Comparison of ENCODE assay signal across 8 cellular contexts in the genomic region with DNA sequence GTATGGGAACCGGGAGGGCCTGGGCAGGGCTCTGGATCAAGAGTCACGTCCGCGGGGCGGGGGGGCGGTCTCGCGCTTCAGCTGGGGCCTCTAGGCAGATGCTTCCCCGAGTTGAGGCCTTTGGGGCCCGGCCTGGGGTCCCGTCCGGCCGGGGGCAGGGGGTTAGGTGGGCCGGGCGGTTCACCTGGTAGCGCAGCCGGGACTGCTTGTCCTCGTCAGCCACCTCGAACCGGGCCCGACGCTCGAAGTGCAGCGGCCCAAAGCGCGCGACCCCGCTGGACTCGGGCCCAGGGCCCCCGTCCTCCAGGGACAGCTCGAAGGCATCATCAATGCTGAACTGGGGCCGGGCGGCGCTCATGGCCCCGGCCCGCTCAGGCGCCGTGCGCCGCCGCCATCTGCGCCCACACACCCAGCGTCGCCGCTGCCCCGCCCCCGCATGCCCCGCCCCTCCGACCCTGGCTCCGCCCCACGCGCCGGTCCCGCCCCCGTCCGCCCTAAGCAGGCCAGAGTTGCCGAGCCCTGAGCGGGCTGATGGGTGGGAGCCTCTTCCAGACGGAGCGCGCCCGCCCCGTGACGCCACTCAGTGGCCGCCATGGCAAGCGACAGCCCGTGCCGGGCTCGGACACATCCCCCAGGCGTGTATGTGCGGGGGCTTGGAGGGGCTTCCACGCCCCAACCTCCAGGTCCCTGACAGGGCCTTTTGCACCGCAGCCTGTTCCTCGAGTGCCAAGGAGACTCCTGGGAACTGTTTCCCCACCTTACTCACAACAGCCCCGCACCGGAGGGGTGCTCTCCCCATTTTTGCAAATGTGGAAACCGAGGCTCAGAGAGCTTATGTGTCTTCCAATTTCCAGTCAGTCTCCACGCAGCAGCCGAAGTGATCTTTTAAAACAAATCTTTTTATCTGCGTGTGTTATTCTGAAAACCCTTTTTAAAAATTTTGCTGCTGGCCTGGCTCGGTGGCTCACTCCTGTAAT.
A peak's percentile ranks its signal among the peaks of the same experiment; 100 is the strongest.
DNase-seq lines count a peak whose midpoint lies in the region; ATAC-seq and TF ChIP-seq lines count a peak whose summit lies in the region.

Gene TMEM134 (minus strand): TSS at position 417 of the 977 bp plus-strand sequence. CDS start 59 bp downstream, at position 358.

- peak within 1 kb of the TSS; percentile 91 to 95 (median 95) for H3K4me3 Mint-ChIP-seq in nephron

- no peaks in the 10 kb centered on the region for H3K9me3 Mint-ChIP-seq in nephron

- no peaks in the 10 kb centered on the region for H3K36me3 Mint-ChIP-seq in nephron (ENCODE audit: low read depth)

- no peaks in the 10 kb centered on the region for H3K27me3 Mint-ChIP-seq in nephron (ENCODE audit: low read depth)

- peak within 1 kb of the TSS; percentile 89 to 93 (median 92) for H3K27ac Mint-ChIP-seq in nephron

- peaks cover 6% of the 10 kb centered on the region for H3K4me1 Mint-ChIP-seq in nephron

- H3K4me3 ChIP-seq in fibroblast of pulmonary artery (replicated peaks; ENCODE audit: low read depth, low read length): peak within 1 kb of the TSS; percentile 74

- peak; percentile 67 for ATAC-seq in GM21737 (IDR thresholded peaks at IDR 0.05; ENCODE audit: unreplicated experiment)
- ATAC-seq in stimulated activated naive CD8-positive, alpha-beta T cell treated with anti-CD3 and anti-CD28 coated beads, Interleukin-15, Interleukin-2, amounts not matched to agents 100 U/mL and 50 U/mL, for 24 hours: peak; percentile 88

- TF ChIP-seq CTCF in fibroblast of pulmonary artery (IDR thresholded peaks at IDR 0.05; ENCODE audit: low read length, missing control alignments): peak; percentile 24
- TF ChIP-seq CTCF in nephron (IDR thresholded peaks at IDR 0.05; ENCODE audit: unreplicated experiment in 3 of 3): peak; percentile 21 to 52 (median 29)

- DNase-seq in DMS79 treated with DMSO at 0.1 percent for 48 hours (lab: John Stamatoyannopoulos, UW) (peak; percentile 79), Kasumi-1 (lab: John Stamatoyannopoulos, UW) (peak; percentile 79 to 85), SHP77 (lab: John Stamatoyannopoulos, UW) (peak; percentile 91 to 92), fibroblast of pulmonary artery (ENCODE audit: low read depth) (peak; percentile 93)
- peak; percentile 88 for DNase-seq in activated effector memory CD4-positive, alpha-beta T cell treated with Interleukin-2 at 50 U/mL for 16 hours
- DNase-seq in stimulated activated naive CD8-positive, alpha-beta T cell treated with anti-CD3 and anti-CD28 coated beads, Interleukin-15, Interleukin-2, amounts not matched to agents 100 U/mL and 50 U/mL, for 24 hours: peak; percentile 94

Comparison
In these comparisons a context has a peak if more than half of its experiments do, and no peak if none do; other contexts are left out.
1. Peak in every context shown above with its lines: DNase-seq, ATAC-seq and H3K4me3 ChIP-seq.